In the genomic region with DNA sequence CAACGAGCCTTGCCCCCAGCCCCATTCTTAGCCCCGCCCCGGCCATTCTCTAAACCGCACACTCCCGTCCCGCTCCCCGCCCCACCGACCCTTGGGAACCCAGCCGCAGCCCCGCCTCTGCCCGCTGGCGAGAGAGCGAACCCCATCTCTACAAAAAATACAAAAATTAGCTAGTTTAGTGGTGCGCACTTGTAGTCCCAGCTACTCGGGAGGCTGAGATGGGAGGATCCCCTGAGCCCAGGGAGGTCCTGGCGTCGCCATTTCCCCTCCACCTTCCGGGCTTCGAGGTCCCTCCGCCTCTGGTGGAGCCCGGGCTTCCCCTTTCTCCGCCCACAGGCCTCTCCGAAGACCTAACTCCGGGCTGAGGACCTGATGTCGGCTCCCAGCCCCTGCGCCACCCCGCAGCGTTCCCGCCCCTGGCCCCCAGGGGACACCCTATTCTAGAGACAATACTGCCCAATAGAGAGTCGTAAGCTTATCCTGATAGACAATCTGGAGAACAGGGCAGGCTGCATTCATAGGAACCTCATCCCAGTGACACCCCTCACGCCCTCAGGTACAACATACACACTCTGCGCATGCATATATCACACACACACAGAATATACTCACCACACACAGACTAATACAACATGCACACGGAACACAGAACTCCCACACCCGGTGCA, we compare ENCODE assay signal across 1 cellular context.
TF ChIP-seq lines count a peak whose summit lies in the region.

No MANE protein-coding gene starts in this region.

TF ChIP-seq in K562, 482 proteins besides CTCF, POLR2A, EP300 and RAD21 (continued from another document and continues in another):
- TF ChIP-seq, protein P1, sequence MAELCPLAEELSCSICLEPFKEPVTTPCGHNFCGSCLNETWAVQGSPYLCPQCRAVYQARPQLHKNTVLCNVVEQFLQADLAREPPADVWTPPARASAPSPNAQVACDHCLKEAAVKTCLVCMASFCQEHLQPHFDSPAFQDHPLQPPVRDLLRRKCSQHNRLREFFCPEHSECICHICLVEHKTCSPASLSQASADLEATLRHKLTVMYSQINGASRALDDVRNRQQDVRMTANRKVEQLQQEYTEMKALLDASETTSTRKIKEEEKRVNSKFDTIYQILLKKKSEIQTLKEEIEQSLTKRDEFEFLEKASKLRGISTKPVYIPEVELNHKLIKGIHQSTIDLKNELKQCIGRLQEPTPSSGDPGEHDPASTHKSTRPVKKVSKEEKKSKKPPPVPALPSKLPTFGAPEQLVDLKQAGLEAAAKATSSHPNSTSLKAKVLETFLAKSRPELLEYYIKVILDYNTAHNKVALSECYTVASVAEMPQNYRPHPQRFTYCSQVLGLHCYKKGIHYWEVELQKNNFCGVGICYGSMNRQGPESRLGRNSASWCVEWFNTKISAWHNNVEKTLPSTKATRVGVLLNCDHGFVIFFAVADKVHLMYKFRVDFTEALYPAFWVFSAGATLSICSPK (IDR thresholded peaks at IDR 0.05; ENCODE audit: borderline replicate concordance) = no peak
- TF ChIP-seq, protein P2, sequence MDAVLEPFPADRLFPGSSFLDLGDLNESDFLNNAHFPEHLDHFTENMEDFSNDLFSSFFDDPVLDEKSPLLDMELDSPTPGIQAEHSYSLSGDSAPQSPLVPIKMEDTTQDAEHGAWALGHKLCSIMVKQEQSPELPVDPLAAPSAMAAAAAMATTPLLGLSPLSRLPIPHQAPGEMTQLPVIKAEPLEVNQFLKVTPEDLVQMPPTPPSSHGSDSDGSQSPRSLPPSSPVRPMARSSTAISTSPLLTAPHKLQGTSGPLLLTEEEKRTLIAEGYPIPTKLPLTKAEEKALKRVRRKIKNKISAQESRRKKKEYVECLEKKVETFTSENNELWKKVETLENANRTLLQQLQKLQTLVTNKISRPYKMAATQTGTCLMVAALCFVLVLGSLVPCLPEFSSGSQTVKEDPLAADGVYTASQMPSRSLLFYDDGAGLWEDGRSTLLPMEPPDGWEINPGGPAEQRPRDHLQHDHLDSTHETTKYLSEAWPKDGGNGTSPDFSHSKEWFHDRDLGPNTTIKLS (IDR thresholded peaks at IDR 0.05; ENCODE audit: borderline replicate concordance, low read depth) = peak; percentile 28; the same call in 1 of the 2 replicates
- TF ChIP-seq RBM22 (IDR thresholded peaks at IDR 0.05; ENCODE audit: low read depth, low read length, poor library complexity, severe bottlenecking) (no peak), BHLHE40 (IDR thresholded peaks at IDR 0.05; ENCODE audit: low read length) (no peak; the same call in 1 of the 2 replicates), RFX1 (IDR thresholded peaks at IDR 0.05) (no peak), CCNT2 (IDR thresholded peaks at IDR 0.05; ENCODE audit: borderline replicate concordance, extremely low read depth, insufficient read length, low read depth, low read length) (peak; percentile 23), CBX2 (IDR thresholded peaks at IDR 0.05; ENCODE audit: insufficient read depth, low read length, poor library complexity, severe bottlenecking) (no peak), POLR3A (IDR thresholded peaks at IDR 0.05; ENCODE audit: borderline replicate concordance, extremely low read depth, insufficient read depth, insufficient read length) (no peak), ZNF175 (CRISPR knock-in tag; IDR thresholded peaks at IDR 0.05; ENCODE audit: low read depth) (no peak), TGIF2 (CRISPR knock-in tag; IDR thresholded peaks at IDR 0.05) (no peak), ZBED1 (IDR thresholded peaks at IDR 0.05) (no peak), NR2C1 (IDR thresholded peaks at IDR 0.05) (no peak), NR2C1 (tag; IDR thresholded peaks at IDR 0.05) (0 out of 2 replicates have a peak, but pooled peaks have one; percentile 1), GTF2F1 (IDR thresholded peaks at IDR 0.05; ENCODE audit: low read depth, low read length) (no peak), POLR3G (IDR thresholded peaks at IDR 0.05; ENCODE audit: extremely low read depth, insufficient read length, insufficient replicate concordance) (no peak), GABPA (tag; conservative IDR thresholded peaks at IDR 0.05; ENCODE audit: low read depth) (0 out of 2 replicates have a peak, but pooled peaks have one; percentile 22), CBX3 (IDR thresholded peaks at IDR 0.05; ENCODE audit: borderline replicate concordance in 1 of 2, low read length in 2 of 2) (no peak; a peak in 1 of 3 replicates), EWSR1 (IDR thresholded peaks at IDR 0.05; ENCODE audit: borderline replicate concordance, low read depth, partially characterized antibody) (no peak), ZNF282 (CRISPR knock-in tag; IDR thresholded peaks at IDR 0.05) (no peak), RFX5 (IDR thresholded peaks at IDR 0.05; ENCODE audit: low read depth, low read length) (no peak), HNRNPL (IDR thresholded peaks at IDR 0.05; ENCODE audit: low read depth, low read length) (no peak), FIP1L1 (IDR thresholded peaks at IDR 0.05; ENCODE audit: low read depth, low read length, poor library complexity, severe bottlenecking) (no peak), CSDE1 (IDR thresholded peaks at IDR 0.05) (no peak), PRPF4 (IDR thresholded peaks at IDR 0.05; ENCODE audit: insufficient read depth, low read depth, low read length, poor library complexity, severe bottlenecking) (no peak), EHMT2 (IDR thresholded peaks at IDR 0.05) (no peak)
- TF ChIP-seq, protein P3, sequence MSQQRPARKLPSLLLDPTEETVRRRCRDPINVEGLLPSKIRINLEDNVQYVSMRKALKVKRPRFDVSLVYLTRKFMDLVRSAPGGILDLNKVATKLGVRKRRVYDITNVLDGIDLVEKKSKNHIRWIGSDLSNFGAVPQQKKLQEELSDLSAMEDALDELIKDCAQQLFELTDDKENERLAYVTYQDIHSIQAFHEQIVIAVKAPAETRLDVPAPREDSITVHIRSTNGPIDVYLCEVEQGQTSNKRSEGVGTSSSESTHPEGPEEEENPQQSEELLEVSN (IDR thresholded peaks at IDR 0.05; ENCODE audit: borderline replicate concordance in 1 of 2, extremely low read depth in 1 of 2, insufficient read depth in 1 of 2, insufficient read length in 1 of 2, low read depth in 1 of 2, low read length in 1 of 2, poor library complexity in 1 of 2, severe bottlenecking in 1 of 2) = peak in 1 of 2 experiments; percentile 87
- TF ChIP-seq, protein P4, sequence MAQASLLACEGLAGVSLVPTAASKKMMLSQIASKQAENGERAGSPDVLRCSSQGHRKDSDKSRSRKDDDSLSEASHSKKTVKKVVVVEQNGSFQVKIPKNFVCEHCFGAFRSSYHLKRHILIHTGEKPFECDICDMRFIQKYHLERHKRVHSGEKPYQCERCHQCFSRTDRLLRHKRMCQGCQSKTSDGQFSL (CRISPR knock-in tag; IDR thresholded peaks at IDR 0.05) = no peak
- TF ChIP-seq, protein P4 (tag; IDR thresholded peaks at IDR 0.05) = no peak
- TF ChIP-seq, protein P5, sequence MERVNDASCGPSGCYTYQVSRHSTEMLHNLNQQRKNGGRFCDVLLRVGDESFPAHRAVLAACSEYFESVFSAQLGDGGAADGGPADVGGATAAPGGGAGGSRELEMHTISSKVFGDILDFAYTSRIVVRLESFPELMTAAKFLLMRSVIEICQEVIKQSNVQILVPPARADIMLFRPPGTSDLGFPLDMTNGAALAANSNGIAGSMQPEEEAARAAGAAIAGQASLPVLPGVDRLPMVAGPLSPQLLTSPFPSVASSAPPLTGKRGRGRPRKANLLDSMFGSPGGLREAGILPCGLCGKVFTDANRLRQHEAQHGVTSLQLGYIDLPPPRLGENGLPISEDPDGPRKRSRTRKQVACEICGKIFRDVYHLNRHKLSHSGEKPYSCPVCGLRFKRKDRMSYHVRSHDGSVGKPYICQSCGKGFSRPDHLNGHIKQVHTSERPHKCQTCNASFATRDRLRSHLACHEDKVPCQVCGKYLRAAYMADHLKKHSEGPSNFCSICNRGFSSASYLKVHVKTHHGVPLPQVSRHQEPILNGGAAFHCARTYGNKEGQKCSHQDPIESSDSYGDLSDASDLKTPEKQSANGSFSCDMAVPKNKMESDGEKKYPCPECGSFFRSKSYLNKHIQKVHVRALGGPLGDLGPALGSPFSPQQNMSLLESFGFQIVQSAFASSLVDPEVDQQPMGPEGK (CRISPR knock-in tag; IDR thresholded peaks at IDR 0.05; ENCODE audit: borderline replicate concordance) = no peak
- TF ChIP-seq, protein P6, sequence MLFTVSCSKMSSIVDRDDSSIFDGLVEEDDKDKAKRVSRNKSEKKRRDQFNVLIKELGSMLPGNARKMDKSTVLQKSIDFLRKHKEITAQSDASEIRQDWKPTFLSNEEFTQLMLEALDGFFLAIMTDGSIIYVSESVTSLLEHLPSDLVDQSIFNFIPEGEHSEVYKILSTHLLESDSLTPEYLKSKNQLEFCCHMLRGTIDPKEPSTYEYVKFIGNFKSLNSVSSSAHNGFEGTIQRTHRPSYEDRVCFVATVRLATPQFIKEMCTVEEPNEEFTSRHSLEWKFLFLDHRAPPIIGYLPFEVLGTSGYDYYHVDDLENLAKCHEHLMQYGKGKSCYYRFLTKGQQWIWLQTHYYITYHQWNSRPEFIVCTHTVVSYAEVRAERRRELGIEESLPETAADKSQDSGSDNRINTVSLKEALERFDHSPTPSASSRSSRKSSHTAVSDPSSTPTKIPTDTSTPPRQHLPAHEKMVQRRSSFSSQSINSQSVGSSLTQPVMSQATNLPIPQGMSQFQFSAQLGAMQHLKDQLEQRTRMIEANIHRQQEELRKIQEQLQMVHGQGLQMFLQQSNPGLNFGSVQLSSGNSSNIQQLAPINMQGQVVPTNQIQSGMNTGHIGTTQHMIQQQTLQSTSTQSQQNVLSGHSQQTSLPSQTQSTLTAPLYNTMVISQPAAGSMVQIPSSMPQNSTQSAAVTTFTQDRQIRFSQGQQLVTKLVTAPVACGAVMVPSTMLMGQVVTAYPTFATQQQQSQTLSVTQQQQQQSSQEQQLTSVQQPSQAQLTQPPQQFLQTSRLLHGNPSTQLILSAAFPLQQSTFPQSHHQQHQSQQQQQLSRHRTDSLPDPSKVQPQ (CRISPR knock-in tag; IDR thresholded peaks at IDR 0.05; ENCODE audit: borderline replicate concordance) = no peak
- TF ChIP-seq, protein P7, sequence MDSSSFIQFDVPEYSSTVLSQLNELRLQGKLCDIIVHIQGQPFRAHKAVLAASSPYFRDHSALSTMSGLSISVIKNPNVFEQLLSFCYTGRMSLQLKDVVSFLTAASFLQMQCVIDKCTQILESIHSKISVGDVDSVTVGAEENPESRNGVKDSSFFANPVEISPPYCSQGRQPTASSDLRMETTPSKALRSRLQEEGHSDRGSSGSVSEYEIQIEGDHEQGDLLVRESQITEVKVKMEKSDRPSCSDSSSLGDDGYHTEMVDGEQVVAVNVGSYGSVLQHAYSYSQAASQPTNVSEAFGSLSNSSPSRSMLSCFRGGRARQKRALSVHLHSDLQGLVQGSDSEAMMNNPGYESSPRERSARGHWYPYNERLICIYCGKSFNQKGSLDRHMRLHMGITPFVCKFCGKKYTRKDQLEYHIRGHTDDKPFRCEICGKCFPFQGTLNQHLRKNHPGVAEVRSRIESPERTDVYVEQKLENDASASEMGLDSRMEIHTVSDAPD (CRISPR knock-in tag; IDR thresholded peaks at IDR 0.05) = no peak
- TF ChIP-seq, protein P8, sequence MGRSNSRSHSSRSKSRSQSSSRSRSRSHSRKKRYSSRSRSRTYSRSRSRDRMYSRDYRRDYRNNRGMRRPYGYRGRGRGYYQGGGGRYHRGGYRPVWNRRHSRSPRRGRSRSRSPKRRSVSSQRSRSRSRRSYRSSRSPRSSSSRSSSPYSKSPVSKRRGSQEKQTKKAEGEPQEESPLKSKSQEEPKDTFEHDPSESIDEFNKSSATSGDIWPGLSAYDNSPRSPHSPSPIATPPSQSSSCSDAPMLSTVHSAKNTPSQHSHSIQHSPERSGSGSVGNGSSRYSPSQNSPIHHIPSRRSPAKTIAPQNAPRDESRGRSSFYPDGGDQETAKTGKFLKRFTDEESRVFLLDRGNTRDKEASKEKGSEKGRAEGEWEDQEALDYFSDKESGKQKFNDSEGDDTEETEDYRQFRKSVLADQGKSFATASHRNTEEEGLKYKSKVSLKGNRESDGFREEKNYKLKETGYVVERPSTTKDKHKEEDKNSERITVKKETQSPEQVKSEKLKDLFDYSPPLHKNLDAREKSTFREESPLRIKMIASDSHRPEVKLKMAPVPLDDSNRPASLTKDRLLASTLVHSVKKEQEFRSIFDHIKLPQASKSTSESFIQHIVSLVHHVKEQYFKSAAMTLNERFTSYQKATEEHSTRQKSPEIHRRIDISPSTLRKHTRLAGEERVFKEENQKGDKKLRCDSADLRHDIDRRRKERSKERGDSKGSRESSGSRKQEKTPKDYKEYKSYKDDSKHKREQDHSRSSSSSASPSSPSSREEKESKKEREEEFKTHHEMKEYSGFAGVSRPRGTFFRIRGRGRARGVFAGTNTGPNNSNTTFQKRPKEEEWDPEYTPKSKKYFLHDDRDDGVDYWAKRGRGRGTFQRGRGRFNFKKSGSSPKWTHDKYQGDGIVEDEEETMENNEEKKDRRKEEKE (IDR thresholded peaks at IDR 0.05; ENCODE audit: borderline replicate concordance in 1 of 2, control insufficient read depth in 1 of 2, low read depth in 2 of 2, low read length in 1 of 2) = no peak
- TF ChIP-seq, protein P9, sequence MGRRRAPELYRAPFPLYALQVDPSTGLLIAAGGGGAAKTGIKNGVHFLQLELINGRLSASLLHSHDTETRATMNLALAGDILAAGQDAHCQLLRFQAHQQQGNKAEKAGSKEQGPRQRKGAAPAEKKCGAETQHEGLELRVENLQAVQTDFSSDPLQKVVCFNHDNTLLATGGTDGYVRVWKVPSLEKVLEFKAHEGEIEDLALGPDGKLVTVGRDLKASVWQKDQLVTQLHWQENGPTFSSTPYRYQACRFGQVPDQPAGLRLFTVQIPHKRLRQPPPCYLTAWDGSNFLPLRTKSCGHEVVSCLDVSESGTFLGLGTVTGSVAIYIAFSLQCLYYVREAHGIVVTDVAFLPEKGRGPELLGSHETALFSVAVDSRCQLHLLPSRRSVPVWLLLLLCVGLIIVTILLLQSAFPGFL (CRISPR knock-in tag; IDR thresholded peaks at IDR 0.05) = no peak
- TF ChIP-seq, protein P10, sequence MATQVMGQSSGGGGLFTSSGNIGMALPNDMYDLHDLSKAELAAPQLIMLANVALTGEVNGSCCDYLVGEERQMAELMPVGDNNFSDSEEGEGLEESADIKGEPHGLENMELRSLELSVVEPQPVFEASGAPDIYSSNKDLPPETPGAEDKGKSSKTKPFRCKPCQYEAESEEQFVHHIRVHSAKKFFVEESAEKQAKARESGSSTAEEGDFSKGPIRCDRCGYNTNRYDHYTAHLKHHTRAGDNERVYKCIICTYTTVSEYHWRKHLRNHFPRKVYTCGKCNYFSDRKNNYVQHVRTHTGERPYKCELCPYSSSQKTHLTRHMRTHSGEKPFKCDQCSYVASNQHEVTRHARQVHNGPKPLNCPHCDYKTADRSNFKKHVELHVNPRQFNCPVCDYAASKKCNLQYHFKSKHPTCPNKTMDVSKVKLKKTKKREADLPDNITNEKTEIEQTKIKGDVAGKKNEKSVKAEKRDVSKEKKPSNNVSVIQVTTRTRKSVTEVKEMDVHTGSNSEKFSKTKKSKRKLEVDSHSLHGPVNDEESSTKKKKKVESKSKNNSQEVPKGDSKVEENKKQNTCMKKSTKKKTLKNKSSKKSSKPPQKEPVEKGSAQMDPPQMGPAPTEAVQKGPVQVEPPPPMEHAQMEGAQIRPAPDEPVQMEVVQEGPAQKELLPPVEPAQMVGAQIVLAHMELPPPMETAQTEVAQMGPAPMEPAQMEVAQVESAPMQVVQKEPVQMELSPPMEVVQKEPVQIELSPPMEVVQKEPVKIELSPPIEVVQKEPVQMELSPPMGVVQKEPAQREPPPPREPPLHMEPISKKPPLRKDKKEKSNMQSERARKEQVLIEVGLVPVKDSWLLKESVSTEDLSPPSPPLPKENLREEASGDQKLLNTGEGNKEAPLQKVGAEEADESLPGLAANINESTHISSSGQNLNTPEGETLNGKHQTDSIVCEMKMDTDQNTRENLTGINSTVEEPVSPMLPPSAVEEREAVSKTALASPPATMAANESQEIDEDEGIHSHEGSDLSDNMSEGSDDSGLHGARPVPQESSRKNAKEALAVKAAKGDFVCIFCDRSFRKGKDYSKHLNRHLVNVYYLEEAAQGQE (CRISPR knock-in tag; IDR thresholded peaks at IDR 0.05; ENCODE audit: low read depth) = no peak
